9 cellular contexts compared by ENCODE assay signal in the genomic region with DNA sequence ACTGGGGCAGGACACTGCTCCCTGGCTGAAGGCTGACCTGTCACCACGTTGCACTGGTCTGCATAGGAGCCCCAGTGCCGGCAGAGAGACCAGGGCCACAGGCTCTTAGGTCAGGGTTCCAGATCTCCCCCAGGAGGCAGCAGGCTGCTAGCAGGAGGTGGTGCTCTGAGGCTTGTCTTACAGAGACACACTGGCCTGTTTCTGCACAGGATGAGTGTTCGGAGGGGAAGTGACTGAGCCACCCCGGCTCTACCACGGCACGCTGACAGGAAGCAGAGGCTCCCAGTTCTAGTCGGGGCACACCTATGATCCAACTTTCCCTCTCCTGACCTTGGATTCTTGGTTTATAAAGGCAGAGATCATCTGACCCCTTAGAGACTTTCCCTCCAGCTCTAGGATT. TPM values are rescaled to one million over a fixed set of nuclear protein-coding genes. Genes with fewer than 3 reads are reported as not detected.
DNase-seq lines count a peak whose midpoint lies in the region; ATAC-seq and TF ChIP-seq lines count a peak whose summit lies in the region.
"Had no signal": no experiment of that assay in that cellular context is flagged by ENCODE, and none has a peak within 500 bp of the region (broad histone marks: within the 10 kb centered on the region; RNA-seq: fewer than 3 reads in every experiment).

No MANE protein-coding gene starts in this region.

- no peak for ATAC-seq in left cardiac atrium

- H3K4me1 Mint-ChIP-seq in Caco-2 (ENCODE audit: low read depth, unreplicated experiment): peaks cover 7% of the 10 kb centered on the region

- intact Hi-C loops in left ventricle myocardium inferior (cut with micrococcal nuclease) (no loop called here), left cardiac atrium (cut with DNase I) (no loop called here), Caco-2 (cut with micrococcal nuclease; ENCODE audit: unreplicated experiment) (no loop called here)

- POLR2A ChIA-PET in Caco-2 (lab: Charles Lee): no interaction called here

- TF ChIP-seq CTCF in left ventricle myocardium inferior (IDR thresholded peaks at IDR 0.05; ENCODE audit: borderline replicate concordance) (no peak), osteoblast (IDR thresholded peaks at IDR 0.05; ENCODE audit: extremely low read depth, low read depth, low read length) (no peak), Caco-2 (IDR thresholded peaks at IDR 0.05; ENCODE audit: insufficient read depth in 1 of 2, low read depth in 1 of 2, low read length in 1 of 2, severe bottlenecking in 1 of 2, unreplicated experiment in 1 of 2) (no peak)

- H3K4me1 ChIP-seq in left ventricle myocardium inferior: peaks cover 55% of the 10 kb centered on the region
- peaks cover 14% of the 10 kb centered on the region for H3K4me1 ChIP-seq in osteoblast (ENCODE audit: insufficient read depth, low read length)
- peaks cover 6% of the 10 kb centered on the region; the same call in 1 of the 2 replicates for H3K4me1 ChIP-seq in Caco-2

- peaks cover 21% of the 10 kb centered on the region for H3K36me3 Mint-ChIP-seq in Caco-2 (ENCODE audit: insufficient read depth, unreplicated experiment)

- no peaks in the 10 kb centered on the region for H3K9me3 ChIP-seq in left ventricle myocardium inferior (replicated peaks)
- H3K9me3 ChIP-seq in osteoblast (ENCODE audit: low read depth, low read length): no peaks in the 10 kb centered on the region
- no peaks in the 10 kb centered on the region for H3K9me3 ChIP-seq in Caco-2

- DNase-seq in left ventricle myocardium inferior (no peak), left cardiac atrium (no peak), activated T-helper 1 cell treated with Interleukin-2 at 50 U/mL for 16 hours (ENCODE audit: low read depth) (peak; percentile 47), osteoblast (ENCODE audit: insufficient read length, low spot score, missing footprints) (peak; percentile 59), cerebellar cortex (ENCODE audit: low spot score) (no peak), medulla oblongata (ENCODE audit: extremely low spot score) (no peak), midbrain (lab: John Stamatoyannopoulos, UW) (no peak), Caco-2 (no peak)

- H3K4me3 ChIP-seq in left ventricle myocardium inferior: no peak overlapping the region
- no peak overlapping the region for H3K4me3 ChIP-seq in osteoblast (ENCODE audit: insufficient read depth, low read length)
- no peak overlapping the region for H3K4me3 ChIP-seq in Caco-2 (ENCODE audit: low read depth, low read length)

- H3K9me3 Mint-ChIP-seq in Caco-2 (ENCODE audit: unreplicated experiment): no peaks in the 10 kb centered on the region

- H3K79me2 ChIP-seq in osteoblast (ENCODE audit: insufficient read depth, low read length): no peaks in the 10 kb centered on the region

- H2AFZ ChIP-seq in osteoblast (ENCODE audit: low read length): no peak overlapping the region

- H4K20me1 ChIP-seq in osteoblast (ENCODE audit: insufficient read depth, low read length): no peaks in the 10 kb centered on the region

- H3K36me3 ChIP-seq in left ventricle myocardium inferior (peaks cover 27% of the 10 kb centered on the region), osteoblast (ENCODE audit: insufficient read depth, low read length) (peaks cover 16% of the 10 kb centered on the region), Caco-2 (ENCODE audit: control insufficient read depth, insufficient read depth, low read length) (no peaks in the 10 kb centered on the region)

- H3K4me2 ChIP-seq in osteoblast (ENCODE audit: insufficient read depth, low read length): no peak overlapping the region

- no peaks in the 10 kb centered on the region for H3K27me3 Mint-ChIP-seq in Caco-2 (ENCODE audit: insufficient read depth, unreplicated experiment)

- BruUV-seq in Caco-2 (replicated peaks; lab: Mats Ljungman, UMichigan): no TSS peak

- CTCF ChIA-PET in Caco-2 (lab: Charles Lee): interaction anchor here (0.8 kb wide), 1 partner anchor 139 kb away, joined by 4 read pairs; no protein-coding TSS in a partner anchor

- H3K27ac ChIP-seq in left ventricle myocardium inferior (replicated peaks) (peak overlapping the region; percentile 3), osteoblast (ENCODE audit: low read depth, low read length) (no peak overlapping the region)
- H3K27ac ChIP-seq: epithelial cell of prostate had no signal

- no peak overlapping the region for H3K27ac Mint-ChIP-seq in Caco-2 (ENCODE audit: unreplicated experiment)

- no peak overlapping the region for H3K4me3 Mint-ChIP-seq in Caco-2 (ENCODE audit: unreplicated experiment)

- H3K27me3 ChIP-seq in left ventricle myocardium inferior (ENCODE audit: low read depth) (no peaks in the 10 kb centered on the region), osteoblast (ENCODE audit: insufficient read depth, low read length) (no peaks in the 10 kb centered on the region), Caco-2 (replicated peaks; ENCODE audit: control insufficient read depth, insufficient read depth, low read length) (no peaks in the 10 kb centered on the region)

RNA-seq across cellular contexts. Expression of gene FBXL22, which starts 8.6 kb away (rescaled TPM):
- total RNA-seq in left ventricle myocardium inferior (29.5 TPM), left cardiac atrium (10 to 100 TPM; 14.9 to 24.2 TPM), osteoblast (0.59 and 1.8 TPM in 2 replicates), Caco-2 (2022) (0.97 TPM in 1 of 2 replicates, not detected in the other)

Comparison
In these comparisons a context has a peak if more than half of its experiments do, and no peak if none do; other contexts are left out.
1. DNase-seq: peak in activated T-helper 1 cell treated with Interleukin-2 at 50 U/mL for 16 hours (single experiment) and osteoblast (single experiment); none in left ventricle myocardium inferior (single experiment), left cardiac atrium (single experiment), cerebellar cortex (single experiment), medulla oblongata (single experiment), midbrain (single experiment) and Caco-2 (0 of 2).